ENCODE assay signal across 9 cellular contexts in genomic region chr1:39788426-39788757, GRCh38. TPM values are rescaled to one million over a fixed set of nuclear protein-coding genes. Genes with fewer than 3 reads are reported as not detected.
A peak's percentile ranks its signal among the peaks of the same experiment; 100 is the strongest.
DNase-seq lines count a peak whose midpoint lies in the region; ATAC-seq and TF ChIP-seq lines count a peak whose summit lies in the region.
"Had no signal": no experiment of that assay in that cellular context is flagged by ENCODE, and none has a peak within 500 bp of the region (broad histone marks: within the 10 kb centered on the region; RNA-seq: fewer than 3 reads in every experiment).

No MANE protein-coding gene starts in this region.

- WGBS in thymus: 7% methylated on average over 51 of the region's 51 CpGs
- WGBS in endodermal cell (ENCODE audit: insufficient coverage in 1 of 2, insufficient read length in 1 of 2), 2 experiments: 0 to 2% methylated on average over 5 to 51 of the region's 51 CpGs

- in situ Hi-C loops in Panc1 (cut with HindIII; ENCODE audit: low pct_unique_long_range_greater_than_20kb, low sequenced_read_pairs): no loop called here

- peaks cover 7% of the 10 kb centered on the region for H3K4me1 Mint-ChIP-seq in activated CD4-positive, alpha-beta T cell treated with anti-CD3 and anti-CD28 coated beads for 36 hours
- H3K4me1 Mint-ChIP-seq in activated CD4-positive, alpha-beta T cell treated with anti-CD3 and anti-CD28 coated beads, Interleukin-2, amount 10 ng/mL, durations not matched to agents 7 days and 5 days: peaks cover 7% of the 10 kb centered on the region
- H3K4me1 Mint-ChIP-seq in endodermal cell (peaks cover 2% of the 10 kb centered on the region), immature natural killer cell (peaks cover 7 to 20% of the 10 kb centered on the region in 2 donors)

- BruUV-seq in Panc1 (replicated peaks; lab: Mats Ljungman, UMichigan): no TSS peak

- H3K27me3 Mint-ChIP-seq in activated CD4-positive, alpha-beta T cell treated with anti-CD3 and anti-CD28 coated beads for 36 hours: peaks cover 29% of the 10 kb centered on the region
- H3K27me3 Mint-ChIP-seq in activated CD4-positive, alpha-beta T cell treated with anti-CD3 and anti-CD28 coated beads, Interleukin-2, amount 10 ng/mL, durations not matched to agents 7 days and 5 days: peaks cover 34% of the 10 kb centered on the region
- H3K27me3 Mint-ChIP-seq in endodermal cell (ENCODE audit: insufficient read depth) (peaks cover 79% of the 10 kb centered on the region), immature natural killer cell (ENCODE audit: low read depth in 3 of 3) (peaks cover 2% of the 10 kb centered on the region in 3 donors)

- POLR2A ChIA-PET in activated CD4-positive, alpha-beta T cell treated with anti-CD3 and anti-CD28 coated beads for 36 hours (lab: Charles Lee): no interaction called here
- POLR2A ChIA-PET in activated CD4-positive, alpha-beta T cell treated with anti-CD3 and anti-CD28 coated beads, Interleukin-2, amount 10 ng/mL, durations not matched to agents 7 days and 5 days (lab: Charles Lee): no interaction called here
- POLR2A ChIA-PET in Panc1 (lab: Charles Lee): no interaction called here

- H3K27me3 ChIP-seq in Panc1 (ENCODE audit: control insufficient read depth, insufficient read depth, low read length) (no peaks in the 10 kb centered on the region), thymus (ENCODE audit: control insufficient read depth, insufficient read depth) (peaks cover 35% of the 10 kb centered on the region), endodermal cell (ENCODE audit: control insufficient read depth, insufficient read depth, low read length, poor library complexity, severe bottlenecking) (peaks cover 84% of the 10 kb centered on the region)

- H3K9ac ChIP-seq in endodermal cell (ENCODE audit: extremely low read depth, low read length, poor library complexity, severe bottlenecking): no peak overlapping the region

- H3K9me3 ChIP-seq in Panc1 (ENCODE audit: control insufficient read depth, insufficient read depth, low read depth, low read length): no peaks in the 10 kb centered on the region
- no peaks in the 10 kb centered on the region for H3K9me3 ChIP-seq in thymus (ENCODE audit: control insufficient read depth)
- no peaks in the 10 kb centered on the region for H3K9me3 ChIP-seq in endodermal cell (ENCODE audit: control insufficient read depth, low read length)

- H3K27ac ChIP-seq in Panc1 (ENCODE audit: low read length) (no peak overlapping the region), thymus (ENCODE audit: low read depth) (no peak overlapping the region), endodermal cell (ENCODE audit: low read depth, low read length) (no peak overlapping the region)

- ATAC-seq in activated CD4-positive, alpha-beta T cell treated with anti-CD3 and anti-CD28 coated beads for 36 hours: peak; percentile 35
- peak; percentile 65 for ATAC-seq in Panc1
- ATAC-seq in left colon: peak; percentile 45

- TF ChIP-seq CTCF in Panc1 (IDR thresholded peaks at IDR 0.05) (no peak), endodermal cell (conservative IDR thresholded peaks at IDR 0.05) (no peak)

- H3K36me3 Mint-ChIP-seq in activated CD4-positive, alpha-beta T cell treated with anti-CD3 and anti-CD28 coated beads for 36 hours (ENCODE audit: low read depth): no peaks in the 10 kb centered on the region
- H3K36me3 Mint-ChIP-seq in activated CD4-positive, alpha-beta T cell treated with anti-CD3 and anti-CD28 coated beads, Interleukin-2, amount 10 ng/mL, durations not matched to agents 7 days and 5 days (ENCODE audit: low read depth): no peaks in the 10 kb centered on the region
- H3K36me3 Mint-ChIP-seq in endodermal cell (ENCODE audit: low read depth) (no peaks in the 10 kb centered on the region), immature natural killer cell (peaks cover 0 to 5% (median 0%) of the 10 kb centered on the region in 3 donors)
- H3K36me3 Mint-ChIP-seq: CD4-positive, CD25-positive, alpha-beta regulatory T cell had no signal

- H3K4me3 ChIP-seq in Panc1 (ENCODE audit: low read depth in 2 of 2, low read length in 2 of 2): peak overlapping the region; percentile 50 to 55
- peak overlapping the region; percentile 47 for H3K4me3 ChIP-seq in thymus (ENCODE audit: low read length)
- no peak overlapping the region for H3K4me3 ChIP-seq in endodermal cell (ENCODE audit: low read length)

- no peaks in the 10 kb centered on the region for H3K36me3 ChIP-seq in Panc1 (ENCODE audit: control insufficient read depth, insufficient read depth, low read length)
- no peaks in the 10 kb centered on the region for H3K36me3 ChIP-seq in thymus (ENCODE audit: control insufficient read depth, insufficient read depth)
- no peaks in the 10 kb centered on the region for H3K36me3 ChIP-seq in endodermal cell (ENCODE audit: control insufficient read depth, insufficient read depth, low read length)

- no peaks in the 10 kb centered on the region for H3K9me3 Mint-ChIP-seq in activated CD4-positive, alpha-beta T cell treated with anti-CD3 and anti-CD28 coated beads for 36 hours (ENCODE audit: low read depth)
- no peaks in the 10 kb centered on the region for H3K9me3 Mint-ChIP-seq in activated CD4-positive, alpha-beta T cell treated with anti-CD3 and anti-CD28 coated beads, Interleukin-2, amount 10 ng/mL, durations not matched to agents 7 days and 5 days
- H3K9me3 Mint-ChIP-seq in endodermal cell (no peaks in the 10 kb centered on the region), immature natural killer cell (no peaks in the 10 kb centered on the region)
- H3K9me3 Mint-ChIP-seq: CD4-positive, CD25-positive, alpha-beta regulatory T cell had no signal

- no peak overlapping the region for H3K4me3 Mint-ChIP-seq in activated CD4-positive, alpha-beta T cell treated with anti-CD3 and anti-CD28 coated beads for 36 hours
- no peak overlapping the region for H3K4me3 Mint-ChIP-seq in activated CD4-positive, alpha-beta T cell treated with anti-CD3 and anti-CD28 coated beads, Interleukin-2, amount 10 ng/mL, durations not matched to agents 7 days and 5 days
- H3K4me3 Mint-ChIP-seq in endodermal cell (no peak overlapping the region), immature natural killer cell (peak overlapping the region in 1 of 5 donors; percentile 6)

- intact Hi-C loops in activated CD4-positive, alpha-beta T cell treated with anti-CD3 and anti-CD28 coated beads for 36 hours (cut with DNase I, micrococcal nuclease): no loop called here
- intact Hi-C loops in Panc1 (cut with micrococcal nuclease; ENCODE audit: unreplicated experiment) (no loop called here), left colon (cut with DNase I, micrococcal nuclease) (no loop called here)

- peak; percentile 18 for DNase-seq in activated CD4-positive, alpha-beta T cell treated with anti-CD3 and anti-CD28 coated beads for 36 hours
- DNase-seq in activated CD4-positive, alpha-beta T cell treated with anti-CD3 and anti-CD28 coated beads, Interleukin-2, amount 10 ng/mL, durations not matched to agents 7 days and 5 days: no peak
- DNase-seq in Panc1 (ENCODE audit: low read depth, low spot score): no peak
- no peak for DNase-seq in left colon
- DNase-seq in endodermal cell: no peak
- DNase-seq in immature natural killer cell: no peak
- no peak for DNase-seq in activated CD8-positive, alpha-beta memory T cell treated with anti-CD3 and anti-CD28 coated beads, Interleukin-2, amount 50 U/mL, for 48 hours

- CTCF ChIA-PET in activated CD4-positive, alpha-beta T cell treated with anti-CD3 and anti-CD28 coated beads for 36 hours (lab: Charles Lee): no interaction called here
- CTCF ChIA-PET in activated CD4-positive, alpha-beta T cell treated with anti-CD3 and anti-CD28 coated beads, Interleukin-2, amount 10 ng/mL, durations not matched to agents 7 days and 5 days (lab: Charles Lee): interaction anchor here (2.1 kb wide), 1 partner anchor 10 kb away, joined by 7 read pairs; no protein-coding TSS in a partner anchor
- CTCF ChIA-PET in Panc1 (lab: Charles Lee): no interaction called here

- H3K27ac Mint-ChIP-seq in activated CD4-positive, alpha-beta T cell treated with anti-CD3 and anti-CD28 coated beads for 36 hours: no peak overlapping the region
- no peak overlapping the region for H3K27ac Mint-ChIP-seq in activated CD4-positive, alpha-beta T cell treated with anti-CD3 and anti-CD28 coated beads, Interleukin-2, amount 10 ng/mL, durations not matched to agents 7 days and 5 days
- H3K27ac Mint-ChIP-seq in endodermal cell (no peak overlapping the region), immature natural killer cell (no peak overlapping the region)
- H3K27ac Mint-ChIP-seq: CD4-positive, CD25-positive, alpha-beta regulatory T cell had no signal

- H3K4me1 ChIP-seq in Panc1 (ENCODE audit: control insufficient read depth, insufficient read depth, low read length) (no peaks in the 10 kb centered on the region), thymus (ENCODE audit: control insufficient read depth, insufficient read depth, low read length) (peaks cover 3% of the 10 kb centered on the region), endodermal cell (ENCODE audit: control insufficient read depth, insufficient read depth, low read length) (no peaks in the 10 kb centered on the region)

RNA-seq across cellular contexts. Expression of gene BMP8B, which starts 0.3 kb away (rescaled TPM):
- under 1 TPM; 0.21 to 0.28 TPM for total RNA-seq in activated CD4-positive, alpha-beta T cell treated with anti-CD3 and anti-CD28 coated beads for 36 hours
- total RNA-seq in activated CD4-positive, alpha-beta T cell treated with anti-CD3 and anti-CD28 coated beads, Interleukin-2, amount 10 ng/mL, durations not matched to agents 7 days and 5 days: under 1 TPM; 0.12 to 0.17 TPM
- total RNA-seq in Panc1 (2021; ENCODE audit: unreplicated experiment) (3.7 TPM), left colon (10 to 100 TPM; 11.1 to 20.2 TPM), endodermal cell (under 1 TPM; 0.13 to 0.29 TPM)
- polyA plus RNA-seq in Panc1 (2012; ENCODE audit: insufficient read length): 3.5 TPM
- polyA plus RNA-seq in thymus (0.16 TPM), immature natural killer cell (under 1 TPM; 0.09 to 0.31 (median 0.16) TPM)
- polyA plus RNA-seq in endodermal cell (2013, experiment 1 of 2): 0.36 TPM
- 0.33 TPM for polyA plus RNA-seq in endodermal cell (2013, experiment 2 of 2)

RNA-seq across cellular contexts. Expression of gene OXCT2, which starts 17.2 kb away (rescaled TPM):
- total RNA-seq in activated CD4-positive, alpha-beta T cell treated with anti-CD3 and anti-CD28 coated beads for 36 hours: 1 to 10 TPM in 1 of 2 experiments, under 1 TPM in 1; 0.49 to 1.5 TPM
- total RNA-seq in activated CD4-positive, alpha-beta T cell treated with anti-CD3 and anti-CD28 coated beads, Interleukin-2, amount 10 ng/mL, durations not matched to agents 7 days and 5 days: not detected
- total RNA-seq in Panc1 (2021; ENCODE audit: unreplicated experiment) (1.9 TPM), left colon (1 to 10 TPM; 1.4 to 3.0 TPM), endodermal cell (1 to 10 TPM; 1.8 TPM)
- 1.3 TPM for polyA plus RNA-seq in Panc1 (2012; ENCODE audit: insufficient read length)
- polyA plus RNA-seq in thymus (1.6 TPM), immature natural killer cell (under 1 TPM in 1 of 3 donors, not detected in 2; 0.24 TPM)
- polyA plus RNA-seq in endodermal cell (2013, experiment 1 of 2): 0.43 TPM
- polyA plus RNA-seq in endodermal cell (2013, experiment 2 of 2): not detected
- total RNA-seq: CD4-positive, CD25-positive, alpha-beta regulatory T cell had no signal
- polyA plus RNA-seq: CD4-positive, CD25-positive, alpha-beta regulatory T cell had no signal

RNA-seq across cellular contexts. Expression of gene PPIE, which starts 49.7 kb away (rescaled TPM):
- total RNA-seq in activated CD4-positive, alpha-beta T cell treated with anti-CD3 and anti-CD28 coated beads for 36 hours: 10 to 100 TPM; 55.3 to 70.4 TPM
- total RNA-seq in activated CD4-positive, alpha-beta T cell treated with anti-CD3 and anti-CD28 coated beads, Interleukin-2, amount 10 ng/mL, durations not matched to agents 7 days and 5 days: 10 to 100 TPM; 52.9 to 55.6 TPM
- total RNA-seq in Panc1 (2021; ENCODE audit: unreplicated experiment): 53.0 TPM
- polyA plus RNA-seq in Panc1 (2012; ENCODE audit: insufficient read length): 67.5 TPM
- total RNA-seq in left colon: 10 to 100 TPM; 33.5 to 38.4 TPM
- polyA plus RNA-seq in thymus: 54.2 TPM
- total RNA-seq in endodermal cell: 10 to 100 TPM; 39.5 to 59.4 TPM
- 51.8 TPM for polyA plus RNA-seq in endodermal cell (2013, experiment 1 of 2)
- polyA plus RNA-seq in endodermal cell (2013, experiment 2 of 2): 46.9 TPM
- polyA plus RNA-seq in immature natural killer cell: 100 to 1,000 TPM in 2 of 3 donors, 10 to 100 TPM in 1; 99.6 to 177 (median 133) TPM
